18 cellular contexts compared by ENCODE assay signal in the genomic region with DNA sequence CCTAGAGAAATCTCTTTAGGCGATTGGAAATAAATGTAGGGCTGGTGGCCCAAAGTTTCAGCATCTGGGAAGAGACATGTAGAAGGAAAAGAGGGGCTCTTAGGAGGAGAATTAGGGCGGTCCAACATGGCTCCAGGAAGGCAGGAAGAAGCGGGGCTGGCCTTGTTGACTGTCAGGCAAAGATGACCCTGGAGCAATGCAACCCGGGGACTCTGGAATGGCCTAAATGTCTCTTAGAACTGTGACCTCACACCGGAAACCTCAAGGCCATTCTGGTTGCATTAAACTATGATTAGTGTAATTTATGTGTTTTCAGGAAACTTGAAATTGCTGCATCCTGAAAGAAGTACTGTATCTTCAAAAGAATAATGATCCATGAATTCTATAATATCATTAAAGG.
DNase-seq lines count a peak whose midpoint lies in the region; ATAC-seq and TF ChIP-seq lines count a peak whose summit lies in the region.
"Had no signal": no experiment of that assay in that cellular context is flagged by ENCODE, and none has a peak within 500 bp of the region (broad histone marks: within the 10 kb centered on the region; RNA-seq: fewer than 3 reads in every experiment).

No MANE protein-coding gene starts in this region.

- peak overlapping the region; percentile 8; the same call in 1 of the 2 replicates for H3K27ac ChIP-seq in PC-3 (ENCODE audit: low read length)
- H3K27ac ChIP-seq: C4-2B had no signal

- H3K4me1 Mint-ChIP-seq in HFFc6 (ENCODE audit: low read depth) (peaks cover 61% of the 10 kb centered on the region), nephron progenitor cell (peaks cover 50% of the 10 kb centered on the region)

- ATAC-seq in PC-3 (no peak), left colon (no peak), GM18505 (IDR thresholded peaks at IDR 0.05; ENCODE audit: unreplicated experiment) (no peak)
- ATAC-seq: K562 had no signal

- H3K27me3 ChIP-seq in PC-3 (ENCODE audit: low read length), result no peaks in the 10 kb centered on the region

- H4K20me1 ChIP-seq in PC-3 (ENCODE audit: low read length), result no peaks in the 10 kb centered on the region

- no TSS peak for BruUV-seq in PC-3 (replicated peaks; lab: Mats Ljungman, UMichigan)

- peaks cover 71% of the 10 kb centered on the region for H3K36me3 ChIP-seq in PC-3 (ENCODE audit: low read depth, low read length)

- H3K36me3 Mint-ChIP-seq in HFFc6 (ENCODE audit: low read depth), result peaks cover 31% of the 10 kb centered on the region
- peaks cover 90% of the 10 kb centered on the region for H3K36me3 Mint-ChIP-seq in nephron progenitor cell (ENCODE audit: low read depth)

- H3K4me3 Mint-ChIP-seq in HFFc6, result no peak overlapping the region
- no peak overlapping the region for H3K4me3 Mint-ChIP-seq in nephron progenitor cell
- H3K4me3 Mint-ChIP-seq: H9 had no signal

- H3K4me1 ChIP-seq in PC-3 (ENCODE audit: insufficient read depth, low read length), result peaks cover 53% of the 10 kb centered on the region

- TF ChIP-seq CTCF in HFFc6 (IDR thresholded peaks at IDR 0.05) (no peak), PC-3 (conservative IDR thresholded peaks at IDR 0.05; ENCODE audit: low read depth, low read length) (no peak), nephron progenitor cell (IDR thresholded peaks at IDR 0.05) (no peak)

- no peak for DNase-seq in HFFc6
- no peak for DNase-seq in PC-3
- DNase-seq in dermis blood vessel endothelial cell, result peak; percentile 43
- no peak for DNase-seq in nephron progenitor cell
- DNase-seq in HK-2 (ENCODE audit: unreplicated experiment), result no peak
- no peak for DNase-seq in left colon
- DNase-seq: AML-193, DMS79, H9, NCI-H187, NCI-H2107, NCI-H2227 treated with DMSO at 0.1 percent for 48 hours, NCI-H524, NCI-H82, Right ventricle myocardium superior had no signal

- peak overlapping the region; percentile 6; the same call in 1 of the 2 replicates for H3K27ac Mint-ChIP-seq in HFFc6
- peak overlapping the region; percentile 58 for H3K27ac Mint-ChIP-seq in nephron progenitor cell

- H3K27me3 Mint-ChIP-seq in HFFc6 (ENCODE audit: insufficient read depth) (peaks cover 1% of the 10 kb centered on the region; the same call in 1 of the 2 replicates), nephron progenitor cell (ENCODE audit: low read depth, poor library complexity) (no peaks in the 10 kb centered on the region)

- POLR2A ChIA-PET in PC-3 (lab: Charles Lee; ENCODE audit: unreplicated experiment), result interaction anchor here (0.5 kb wide), 1 partner anchor 28 kb away, joined by 8 read pairs; no protein-coding TSS in a partner anchor

- peaks cover 44% of the 10 kb centered on the region for H3F3A ChIP-seq in PC-3 (ENCODE audit: low read length, unreplicated experiment)

- H3K9me3 Mint-ChIP-seq in HFFc6 (no peaks in the 10 kb centered on the region), nephron progenitor cell (no peaks in the 10 kb centered on the region)
- H3K9me3 Mint-ChIP-seq: H9 had no signal

- H3K9me3 ChIP-seq in PC-3 (ENCODE audit: low read length), result no peaks in the 10 kb centered on the region

- no peak overlapping the region for H2AFZ ChIP-seq in PC-3 (ENCODE audit: low read length)

- TF ChIP-seq POLR2A in GM18505 (IDR thresholded peaks at IDR 0.05; ENCODE audit: borderline replicate concordance, extremely low read depth, insufficient read depth, insufficient read length), result no peak

- no peak overlapping the region for H3K9ac ChIP-seq in PC-3 (ENCODE audit: low read length)

- CTCF ChIA-PET in PC-3 (lab: Charles Lee), result no interaction called here

- H3K9me2 ChIP-seq in PC-3 (replicated peaks; ENCODE audit: low read length), result no peaks in the 10 kb centered on the region

- no peak overlapping the region for H3K4me3 ChIP-seq in PC-3 (ENCODE audit: low read length)
- H3K4me3 ChIP-seq: K562 had no signal

- H3K79me2 ChIP-seq in PC-3 (ENCODE audit: low read length), result peaks cover 69% of the 10 kb centered on the region

- H3K4me2 ChIP-seq in PC-3 (ENCODE audit: low read length), result no peak overlapping the region

- intact Hi-C loops in PC-3 (cut with micrococcal nuclease), result no loop called here
- intact Hi-C loops in left colon (cut with DNase I, micrococcal nuclease), result no loop called here
